In the genomic region with DNA sequence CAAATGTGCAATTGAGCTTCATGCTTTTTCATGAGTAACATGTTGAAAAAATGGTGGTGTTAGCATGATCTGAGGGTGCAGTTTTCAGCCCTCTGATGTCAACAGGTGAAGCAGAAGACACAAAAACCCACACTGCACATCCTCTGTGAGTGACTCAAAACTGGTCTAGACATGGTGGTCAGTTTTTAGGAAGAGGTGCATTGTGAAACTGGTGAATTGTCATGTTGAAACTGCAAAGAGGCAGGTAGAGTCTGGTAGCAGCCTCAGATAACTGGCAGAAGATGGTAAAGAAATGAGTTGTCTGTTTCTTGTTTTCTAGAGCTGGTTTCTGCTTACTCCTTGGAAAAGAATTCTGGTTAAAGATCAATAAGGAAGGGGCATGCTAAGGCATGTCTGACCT, we compare ENCODE assay signal across 1 cellular context.
TF ChIP-seq lines count a peak whose summit lies in the region.

No MANE protein-coding gene starts in this region.

TF ChIP-seq in GM12878, 131 proteins besides CTCF, POLR2A, EP300 and RAD21 (continued from another document and continues in another):
- TF ChIP-seq CREB1 (IDR thresholded peaks at IDR 0.05; ENCODE audit: low read depth) (peak; percentile 91), HDGF (IDR thresholded peaks at IDR 0.05) (no peak), POLR2AphosphoS5 (IDR thresholded peaks at IDR 0.05; ENCODE audit: low read length) (no peak), NR2F1 (conservative IDR thresholded peaks at IDR 0.05) (peak; percentile 48), CBX3 (IDR thresholded peaks at IDR 0.05; ENCODE audit: borderline replicate concordance, low read depth) (no peak), ESRRA (IDR thresholded peaks at IDR 0.05; ENCODE audit: low read length) (no peak), ZBED1 (IDR thresholded peaks at IDR 0.05; ENCODE audit: borderline replicate concordance) (peak; percentile 86; the same call in 1 of the 2 replicates), SMC3 (IDR thresholded peaks at IDR 0.05; ENCODE audit: borderline replicate concordance, low read length) (no peak; the same call in 1 of the 2 replicates), KLF5 (IDR thresholded peaks at IDR 0.05; ENCODE audit: partially characterized antibody) (peak; percentile 59), ZZZ3 (IDR thresholded peaks at IDR 0.05; ENCODE audit: control insufficient read depth, insufficient read length, low read depth) (no peak), MTA2 (IDR thresholded peaks at IDR 0.05; ENCODE audit: low read depth) (peak; percentile 85), RFX5 (IDR thresholded peaks at IDR 0.05; ENCODE audit: low read depth, low read length) (no peak), JUND (IDR thresholded peaks at IDR 0.05; ENCODE audit: low read depth, low read length) (peak; percentile 66), TCF12 (IDR thresholded peaks at IDR 0.05; ENCODE audit: low read depth, low read length) (0 out of 2 replicates have a peak, but pooled peaks have one; percentile 22), NRF1 (conservative IDR thresholded peaks at IDR 0.05; ENCODE audit: low read depth, low read length) (no peak), SP1 (IDR thresholded peaks at IDR 0.05; ENCODE audit: low read depth, low read length) (peak; percentile 48), ZSCAN29 (IDR thresholded peaks at IDR 0.05) (no peak), NFXL1 (IDR thresholded peaks at IDR 0.05; ENCODE audit: borderline replicate concordance) (no peak), IRF4 (IDR thresholded peaks at IDR 0.05; ENCODE audit: low read depth, low read length) (peak; percentile 99), NR2C1 (IDR thresholded peaks at IDR 0.05) (no peak), BACH1 (IDR thresholded peaks at IDR 0.05; ENCODE audit: borderline replicate concordance) (0 out of 2 replicates have a peak, but pooled peaks have one; percentile 51), YBX1 (IDR thresholded peaks at IDR 0.05) (no peak), PML (IDR thresholded peaks at IDR 0.05; ENCODE audit: low read length) (peak; percentile 86; the same call in 1 of the 2 replicates), PAX8 (IDR thresholded peaks at IDR 0.05) (no peak)
- TF ChIP-seq, protein P1, sequence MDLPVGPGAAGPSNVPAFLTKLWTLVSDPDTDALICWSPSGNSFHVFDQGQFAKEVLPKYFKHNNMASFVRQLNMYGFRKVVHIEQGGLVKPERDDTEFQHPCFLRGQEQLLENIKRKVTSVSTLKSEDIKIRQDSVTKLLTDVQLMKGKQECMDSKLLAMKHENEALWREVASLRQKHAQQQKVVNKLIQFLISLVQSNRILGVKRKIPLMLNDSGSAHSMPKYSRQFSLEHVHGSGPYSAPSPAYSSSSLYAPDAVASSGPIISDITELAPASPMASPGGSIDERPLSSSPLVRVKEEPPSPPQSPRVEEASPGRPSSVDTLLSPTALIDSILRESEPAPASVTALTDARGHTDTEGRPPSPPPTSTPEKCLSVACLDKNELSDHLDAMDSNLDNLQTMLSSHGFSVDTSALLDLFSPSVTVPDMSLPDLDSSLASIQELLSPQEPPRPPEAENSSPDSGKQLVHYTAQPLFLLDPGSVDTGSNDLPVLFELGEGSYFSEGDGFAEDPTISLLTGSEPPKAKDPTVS (IDR thresholded peaks at IDR 0.05; ENCODE audit: low read depth, low read length), result no peak
- TF ChIP-seq, protein P2, sequence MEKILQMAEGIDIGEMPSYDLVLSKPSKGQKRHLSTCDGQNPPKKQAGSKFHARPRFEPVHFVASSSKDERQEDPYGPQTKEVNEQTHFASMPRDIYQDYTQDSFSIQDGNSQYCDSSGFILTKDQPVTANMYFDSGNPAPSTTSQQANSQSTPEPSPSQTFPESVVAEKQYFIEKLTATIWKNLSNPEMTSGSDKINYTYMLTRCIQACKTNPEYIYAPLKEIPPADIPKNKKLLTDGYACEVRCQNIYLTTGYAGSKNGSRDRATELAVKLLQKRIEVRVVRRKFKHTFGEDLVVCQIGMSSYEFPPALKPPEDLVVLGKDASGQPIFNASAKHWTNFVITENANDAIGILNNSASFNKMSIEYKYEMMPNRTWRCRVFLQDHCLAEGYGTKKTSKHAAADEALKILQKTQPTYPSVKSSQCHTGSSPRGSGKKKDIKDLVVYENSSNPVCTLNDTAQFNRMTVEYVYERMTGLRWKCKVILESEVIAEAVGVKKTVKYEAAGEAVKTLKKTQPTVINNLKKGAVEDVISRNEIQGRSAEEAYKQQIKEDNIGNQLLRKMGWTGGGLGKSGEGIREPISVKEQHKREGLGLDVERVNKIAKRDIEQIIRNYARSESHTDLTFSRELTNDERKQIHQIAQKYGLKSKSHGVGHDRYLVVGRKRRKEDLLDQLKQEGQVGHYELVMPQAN (conservative IDR thresholded peaks at IDR 0.05), result no peak
- TF ChIP-seq, protein P3, sequence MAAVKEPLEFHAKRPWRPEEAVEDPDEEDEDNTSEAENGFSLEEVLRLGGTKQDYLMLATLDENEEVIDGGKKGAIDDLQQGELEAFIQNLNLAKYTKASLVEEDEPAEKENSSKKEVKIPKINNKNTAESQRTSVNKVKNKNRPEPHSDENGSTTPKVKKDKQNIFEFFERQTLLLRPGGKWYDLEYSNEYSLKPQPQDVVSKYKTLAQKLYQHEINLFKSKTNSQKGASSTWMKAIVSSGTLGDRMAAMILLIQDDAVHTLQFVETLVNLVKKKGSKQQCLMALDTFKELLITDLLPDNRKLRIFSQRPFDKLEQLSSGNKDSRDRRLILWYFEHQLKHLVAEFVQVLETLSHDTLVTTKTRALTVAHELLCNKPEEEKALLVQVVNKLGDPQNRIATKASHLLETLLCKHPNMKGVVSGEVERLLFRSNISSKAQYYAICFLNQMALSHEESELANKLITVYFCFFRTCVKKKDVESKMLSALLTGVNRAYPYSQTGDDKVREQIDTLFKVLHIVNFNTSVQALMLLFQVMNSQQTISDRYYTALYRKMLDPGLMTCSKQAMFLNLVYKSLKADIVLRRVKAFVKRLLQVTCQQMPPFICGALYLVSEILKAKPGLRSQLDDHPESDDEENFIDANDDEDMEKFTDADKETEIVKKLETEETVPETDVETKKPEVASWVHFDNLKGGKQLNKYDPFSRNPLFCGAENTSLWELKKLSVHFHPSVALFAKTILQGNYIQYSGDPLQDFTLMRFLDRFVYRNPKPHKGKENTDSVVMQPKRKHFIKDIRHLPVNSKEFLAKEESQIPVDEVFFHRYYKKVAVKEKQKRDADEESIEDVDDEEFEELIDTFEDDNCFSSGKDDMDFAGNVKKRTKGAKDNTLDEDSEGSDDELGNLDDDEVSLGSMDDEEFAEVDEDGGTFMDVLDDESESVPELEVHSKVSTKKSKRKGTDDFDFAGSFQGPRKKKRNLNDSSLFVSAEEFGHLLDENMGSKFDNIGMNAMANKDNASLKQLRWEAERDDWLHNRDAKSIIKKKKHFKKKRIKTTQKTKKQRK (IDR thresholded peaks at IDR 0.05; ENCODE audit: low read depth, low read length), result no peak
- TF ChIP-seq, protein P4, sequence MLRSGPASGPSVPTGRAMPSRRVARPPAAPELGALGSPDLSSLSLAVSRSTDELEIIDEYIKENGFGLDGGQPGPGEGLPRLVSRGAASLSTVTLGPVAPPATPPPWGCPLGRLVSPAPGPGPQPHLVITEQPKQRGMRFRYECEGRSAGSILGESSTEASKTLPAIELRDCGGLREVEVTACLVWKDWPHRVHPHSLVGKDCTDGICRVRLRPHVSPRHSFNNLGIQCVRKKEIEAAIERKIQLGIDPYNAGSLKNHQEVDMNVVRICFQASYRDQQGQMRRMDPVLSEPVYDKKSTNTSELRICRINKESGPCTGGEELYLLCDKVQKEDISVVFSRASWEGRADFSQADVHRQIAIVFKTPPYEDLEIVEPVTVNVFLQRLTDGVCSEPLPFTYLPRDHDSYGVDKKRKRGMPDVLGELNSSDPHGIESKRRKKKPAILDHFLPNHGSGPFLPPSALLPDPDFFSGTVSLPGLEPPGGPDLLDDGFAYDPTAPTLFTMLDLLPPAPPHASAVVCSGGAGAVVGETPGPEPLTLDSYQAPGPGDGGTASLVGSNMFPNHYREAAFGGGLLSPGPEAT (IDR thresholded peaks at IDR 0.05; ENCODE audit: low read depth), result peak; percentile 47; the same call in 1 of the 2 replicates
- TF ChIP-seq, protein P5, sequence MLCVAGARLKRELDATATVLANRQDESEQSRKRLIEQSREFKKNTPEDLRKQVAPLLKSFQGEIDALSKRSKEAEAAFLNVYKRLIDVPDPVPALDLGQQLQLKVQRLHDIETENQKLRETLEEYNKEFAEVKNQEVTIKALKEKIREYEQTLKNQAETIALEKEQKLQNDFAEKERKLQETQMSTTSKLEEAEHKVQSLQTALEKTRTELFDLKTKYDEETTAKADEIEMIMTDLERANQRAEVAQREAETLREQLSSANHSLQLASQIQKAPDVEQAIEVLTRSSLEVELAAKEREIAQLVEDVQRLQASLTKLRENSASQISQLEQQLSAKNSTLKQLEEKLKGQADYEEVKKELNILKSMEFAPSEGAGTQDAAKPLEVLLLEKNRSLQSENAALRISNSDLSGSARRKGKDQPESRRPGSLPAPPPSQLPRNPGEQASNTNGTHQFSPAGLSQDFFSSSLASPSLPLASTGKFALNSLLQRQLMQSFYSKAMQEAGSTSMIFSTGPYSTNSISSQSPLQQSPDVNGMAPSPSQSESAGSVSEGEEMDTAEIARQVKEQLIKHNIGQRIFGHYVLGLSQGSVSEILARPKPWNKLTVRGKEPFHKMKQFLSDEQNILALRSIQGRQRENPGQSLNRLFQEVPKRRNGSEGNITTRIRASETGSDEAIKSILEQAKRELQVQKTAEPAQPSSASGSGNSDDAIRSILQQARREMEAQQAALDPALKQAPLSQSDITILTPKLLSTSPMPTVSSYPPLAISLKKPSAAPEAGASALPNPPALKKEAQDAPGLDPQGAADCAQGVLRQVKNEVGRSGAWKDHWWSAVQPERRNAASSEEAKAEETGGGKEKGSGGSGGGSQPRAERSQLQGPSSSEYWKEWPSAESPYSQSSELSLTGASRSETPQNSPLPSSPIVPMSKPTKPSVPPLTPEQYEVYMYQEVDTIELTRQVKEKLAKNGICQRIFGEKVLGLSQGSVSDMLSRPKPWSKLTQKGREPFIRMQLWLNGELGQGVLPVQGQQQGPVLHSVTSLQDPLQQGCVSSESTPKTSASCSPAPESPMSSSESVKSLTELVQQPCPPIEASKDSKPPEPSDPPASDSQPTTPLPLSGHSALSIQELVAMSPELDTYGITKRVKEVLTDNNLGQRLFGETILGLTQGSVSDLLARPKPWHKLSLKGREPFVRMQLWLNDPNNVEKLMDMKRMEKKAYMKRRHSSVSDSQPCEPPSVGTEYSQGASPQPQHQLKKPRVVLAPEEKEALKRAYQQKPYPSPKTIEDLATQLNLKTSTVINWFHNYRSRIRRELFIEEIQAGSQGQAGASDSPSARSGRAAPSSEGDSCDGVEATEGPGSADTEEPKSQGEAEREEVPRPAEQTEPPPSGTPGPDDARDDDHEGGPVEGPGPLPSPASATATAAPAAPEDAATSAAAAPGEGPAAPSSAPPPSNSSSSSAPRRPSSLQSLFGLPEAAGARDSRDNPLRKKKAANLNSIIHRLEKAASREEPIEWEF (IDR thresholded peaks at IDR 0.05; ENCODE audit: insufficient replicate concordance, low read depth, low read length), result no peak
- TF ChIP-seq, protein P6, sequence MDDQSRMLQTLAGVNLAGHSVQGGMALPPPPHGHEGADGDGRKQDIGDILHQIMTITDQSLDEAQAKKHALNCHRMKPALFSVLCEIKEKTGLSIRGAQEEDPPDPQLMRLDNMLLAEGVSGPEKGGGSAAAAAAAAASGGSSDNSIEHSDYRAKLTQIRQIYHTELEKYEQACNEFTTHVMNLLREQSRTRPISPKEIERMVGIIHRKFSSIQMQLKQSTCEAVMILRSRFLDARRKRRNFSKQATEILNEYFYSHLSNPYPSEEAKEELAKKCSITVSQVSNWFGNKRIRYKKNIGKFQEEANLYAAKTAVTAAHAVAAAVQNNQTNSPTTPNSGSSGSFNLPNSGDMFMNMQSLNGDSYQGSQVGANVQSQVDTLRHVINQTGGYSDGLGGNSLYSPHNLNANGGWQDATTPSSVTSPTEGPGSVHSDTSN (IDR thresholded peaks at IDR 0.05; ENCODE audit: insufficient replicate concordance, low read depth, low read length), result no peak
- TF ChIP-seq, protein P7, sequence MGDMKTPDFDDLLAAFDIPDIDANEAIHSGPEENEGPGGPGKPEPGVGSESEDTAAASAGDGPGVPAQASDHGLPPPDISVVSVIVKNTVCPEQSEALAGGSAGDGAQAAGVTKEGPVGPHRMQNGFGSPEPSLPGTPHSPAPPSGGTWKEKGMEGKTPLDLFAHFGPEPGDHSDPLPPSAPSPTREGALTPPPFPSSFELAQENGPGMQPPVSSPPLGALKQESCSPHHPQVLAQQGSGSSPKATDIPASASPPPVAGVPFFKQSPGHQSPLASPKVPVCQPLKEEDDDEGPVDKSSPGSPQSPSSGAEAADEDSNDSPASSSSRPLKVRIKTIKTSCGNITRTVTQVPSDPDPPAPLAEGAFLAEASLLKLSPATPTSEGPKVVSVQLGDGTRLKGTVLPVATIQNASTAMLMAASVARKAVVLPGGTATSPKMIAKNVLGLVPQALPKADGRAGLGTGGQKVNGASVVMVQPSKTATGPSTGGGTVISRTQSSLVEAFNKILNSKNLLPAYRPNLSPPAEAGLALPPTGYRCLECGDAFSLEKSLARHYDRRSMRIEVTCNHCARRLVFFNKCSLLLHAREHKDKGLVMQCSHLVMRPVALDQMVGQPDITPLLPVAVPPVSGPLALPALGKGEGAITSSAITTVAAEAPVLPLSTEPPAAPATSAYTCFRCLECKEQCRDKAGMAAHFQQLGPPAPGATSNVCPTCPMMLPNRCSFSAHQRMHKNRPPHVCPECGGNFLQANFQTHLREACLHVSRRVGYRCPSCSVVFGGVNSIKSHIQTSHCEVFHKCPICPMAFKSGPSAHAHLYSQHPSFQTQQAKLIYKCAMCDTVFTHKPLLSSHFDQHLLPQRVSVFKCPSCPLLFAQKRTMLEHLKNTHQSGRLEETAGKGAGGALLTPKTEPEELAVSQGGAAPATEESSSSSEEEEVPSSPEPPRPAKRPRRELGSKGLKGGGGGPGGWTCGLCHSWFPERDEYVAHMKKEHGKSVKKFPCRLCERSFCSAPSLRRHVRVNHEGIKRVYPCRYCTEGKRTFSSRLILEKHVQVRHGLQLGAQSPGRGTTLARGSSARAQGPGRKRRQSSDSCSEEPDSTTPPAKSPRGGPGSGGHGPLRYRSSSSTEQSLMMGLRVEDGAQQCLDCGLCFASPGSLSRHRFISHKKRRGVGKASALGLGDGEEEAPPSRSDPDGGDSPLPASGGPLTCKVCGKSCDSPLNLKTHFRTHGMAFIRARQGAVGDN (IDR thresholded peaks at IDR 0.05), result no peak
- TF ChIP-seq, protein P8, sequence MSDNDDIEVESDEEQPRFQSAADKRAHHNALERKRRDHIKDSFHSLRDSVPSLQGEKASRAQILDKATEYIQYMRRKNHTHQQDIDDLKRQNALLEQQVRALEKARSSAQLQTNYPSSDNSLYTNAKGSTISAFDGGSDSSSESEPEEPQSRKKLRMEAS (IDR thresholded peaks at IDR 0.05; ENCODE audit: low read depth, low read length), result no peak
- TF ChIP-seq, protein P9, sequence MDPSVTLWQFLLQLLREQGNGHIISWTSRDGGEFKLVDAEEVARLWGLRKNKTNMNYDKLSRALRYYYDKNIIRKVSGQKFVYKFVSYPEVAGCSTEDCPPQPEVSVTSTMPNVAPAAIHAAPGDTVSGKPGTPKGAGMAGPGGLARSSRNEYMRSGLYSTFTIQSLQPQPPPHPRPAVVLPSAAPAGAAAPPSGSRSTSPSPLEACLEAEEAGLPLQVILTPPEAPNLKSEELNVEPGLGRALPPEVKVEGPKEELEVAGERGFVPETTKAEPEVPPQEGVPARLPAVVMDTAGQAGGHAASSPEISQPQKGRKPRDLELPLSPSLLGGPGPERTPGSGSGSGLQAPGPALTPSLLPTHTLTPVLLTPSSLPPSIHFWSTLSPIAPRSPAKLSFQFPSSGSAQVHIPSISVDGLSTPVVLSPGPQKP (IDR thresholded peaks at IDR 0.05; ENCODE audit: low read depth, low read length), result no peak
